ENCODE assay signal across 37 cellular contexts in genomic region chr4:23388259-23388658, GRCh38.
"Had no signal": no experiment of that assay in that cellular context is flagged by ENCODE, and none has a peak within 500 bp of the region (broad histone marks: within the 10 kb centered on the region; RNA-seq: fewer than 3 reads in every experiment).

No MANE protein-coding gene starts in this region.

- H3K4me3 Mint-ChIP-seq: activated B cell treated with CpG ODN at 0.5 μM for 24 hours; activated CD4-positive, alpha-beta memory T cell treated with anti-CD3 and anti-CD28 coated beads for 36 hours; activated CD4-positive, alpha-beta T cell treated with anti-CD3 and anti-CD28 coated beads, Interleukin-2, amount 10 ng/mL, durations not matched to agents 24 days and 14 days; activated CD8-positive, alpha-beta T cell treated with anti-CD3 and anti-CD28 coated beads for 36 hours; activated naive CD4-positive, alpha-beta T cell treated with anti-CD3 and anti-CD28 coated beads for 36 hours; activated naive CD8-positive, alpha-beta T cell treated with anti-CD3 and anti-CD28 coated beads for 36 hours; activated T-cell treated with anti-CD3 and anti-CD28 coated beads, Interleukin-2, amount 50 U/mL, for 4 hours; activated T-cell treated with anti-CD3 and anti-CD28 coated beads, Interleukin-2, amount 50 U/mL, for 72 hours; activated T-helper 1 cell treated with anti-CD3 and anti-CD28 coated beads, Interleukin-12 subunit alpha, Interleukin-12 subunit beta, Interleukin-2, Interleukin-4 antibody, amounts not matched to agents 30 ng/mL and 10 ng/mL and 1 ng/mL, durations not matched to agents 14 hours and 24 hours and 36 hours; activated T-helper 17 cell treated with anti-CD3 and anti-CD28 coated beads, Interleukin-2, amount 50 U/mL, for 72 hours; central memory CD8-positive, alpha-beta T cell; T-helper 1 cell treated with Interleukin-12 subunit alpha and Interleukin-12 subunit beta and Interleukin-4 antibody, amounts not matched to agents 30 μg/mL and 1 μg/mL, for 36 hours; T-helper 2 cell treated with Interferon-gamma antibody and Interleukin-4, amounts not matched to agents 5 μg/mL and 100 μg/mL, for 36 hours had no signal

- H3K4me3 ChIP-seq: adrenal gland, body of pancreas, breast epithelium had no signal

- H3K9me3 ChIP-seq: adrenal gland, body of pancreas, breast epithelium had no signal

- H3K27me3 ChIP-seq: adrenal gland, body of pancreas, brain microvascular endothelial cell, breast epithelium had no signal

- H3K27ac Mint-ChIP-seq: activated B cell treated with CpG ODN at 0.5 μM for 24 hours; activated CD4-positive, alpha-beta memory T cell treated with anti-CD3 and anti-CD28 coated beads for 36 hours; activated CD4-positive, alpha-beta T cell treated with anti-CD3 and anti-CD28 coated beads, Interleukin-2, amount 10 ng/mL, durations not matched to agents 24 days and 14 days; activated CD8-positive, alpha-beta T cell treated with anti-CD3 and anti-CD28 coated beads for 36 hours; activated naive CD4-positive, alpha-beta T cell treated with anti-CD3 and anti-CD28 coated beads for 36 hours; activated naive CD4-positive, alpha-beta T cell treated with anti-CD3 and anti-CD28 coated beads, Interleukin-2, amount 50 U/mL, for 72 hours; activated naive CD8-positive, alpha-beta T cell treated with anti-CD3 and anti-CD28 coated beads for 36 hours; activated T-cell treated with anti-CD3 and anti-CD28 coated beads, Interleukin-2, amount 50 U/mL, for 72 hours; activated T-helper 1 cell treated with anti-CD3 and anti-CD28 coated beads, Interleukin-12 subunit alpha, Interleukin-12 subunit beta, Interleukin-2, Interleukin-4 antibody, amounts not matched to agents 30 ng/mL and 10 ng/mL and 1 ng/mL, durations not matched to agents 14 hours and 24 hours and 36 hours; activated T-helper 17 cell treated with anti-CD3 and anti-CD28 coated beads, Interleukin-2, amount 50 U/mL, for 72 hours; T-helper 1 cell treated with Interleukin-12 subunit alpha and Interleukin-12 subunit beta and Interleukin-4 antibody, amounts not matched to agents 30 μg/mL and 1 μg/mL, for 36 hours; T-helper 2 cell treated with Interferon-gamma antibody and Interleukin-4, amounts not matched to agents 5 μg/mL and 100 μg/mL, for 36 hours had no signal

- H3K36me3 ChIP-seq: adrenal gland, brain microvascular endothelial cell, breast epithelium had no signal

- DNase-seq: activated B cell treated with CpG ODN at 0.5 μM for 24 hours; activated CD4-positive, alpha-beta memory T cell treated with anti-CD3 and anti-CD28 coated beads for 36 hours; activated CD4-positive, alpha-beta T cell treated with anti-CD3 and anti-CD28 coated beads for 4 hours; activated CD4-positive, alpha-beta T cell treated with anti-CD3 and anti-CD28 coated beads, Interleukin-2, amount 10 ng/mL, durations not matched to agents 24 days and 14 days; activated CD4-positive, alpha-beta T cell treated with anti-CD3 and anti-CD28 coated beads, Interleukin-2, amount 50 U/mL, for 1 hour; activated CD4-positive, alpha-beta T cell treated with anti-CD3 and anti-CD28 coated beads, Interleukin-2, amount 50 U/mL, for 4 hours; activated CD4-positive, CD25-positive, alpha-beta regulatory T cell treated with anti-CD3 and anti-CD28 coated beads, Interleukin-2, amount 50 U/mL, for 72 hours; activated CD8-positive, alpha-beta memory T cell treated with anti-CD3 and anti-CD28 coated beads, Interleukin-2, amount 50 U/mL, for 4 hours; activated CD8-positive, alpha-beta T cell treated with anti-CD3 and anti-CD28 coated beads for 36 hours; activated effector memory CD4-positive, alpha-beta T cell treated with anti-CD3 and anti-CD28 coated beads, Interleukin-2, amount 50 U/mL, for 16 hours; activated gamma-delta T cell treated with Interleukin-2 at 50 U/mL for 16 hours; activated naive CD4-positive, alpha-beta T cell; activated naive CD4-positive, alpha-beta T cell treated with anti-CD3 and anti-CD28 coated beads for 36 hours; activated naive CD4-positive, alpha-beta T cell treated with anti-CD3 and anti-CD28 coated beads, Interleukin-2, amount 50 U/mL, for 16 hours; activated naive CD8-positive, alpha-beta T cell treated with anti-CD3 and anti-CD28 coated beads for 36 hours; activated T-cell treated with anti-CD3 and anti-CD28 coated beads for 4 hours; activated T-cell treated with anti-CD3 and anti-CD28 coated beads, Interleukin-2, amount 50 U/mL, for 1 hour; activated T-cell treated with anti-CD3 and anti-CD28 coated beads, Interleukin-2, amount 50 U/mL, for 4 hours; activated T-cell treated with anti-CD3 and anti-CD28 coated beads, Interleukin-2, amount 50 U/mL, for 72 hours; adrenal gland; amniotic stem cell; aorta; body of pancreas; brain microvascular endothelial cell; caudate nucleus; cerebellar nuclear complex; T-helper 1 cell; T-helper 2 cell; T-helper 9 cell had no signal

- ATAC-seq: activated CD8-positive, alpha-beta T cell treated with anti-CD3 and anti-CD28 coated beads for 36 hours; activated naive CD4-positive, alpha-beta T cell treated with anti-CD3 and anti-CD28 coated beads, Interleukin-2, amount 50 U/mL, for 72 hours; activated T-cell treated with anti-CD3 and anti-CD28 coated beads, Interleukin-2, amount 50 U/mL, for 4 hours; activated T-cell treated with anti-CD3 and anti-CD28 coated beads, Interleukin-2, amount 50 U/mL, for 72 hours; activated T-helper 17 cell treated with anti-CD3 and anti-CD28 coated beads, Interleukin-2, amount 50 U/mL, for 72 hours; body of pancreas had no signal

- H3K36me3 Mint-ChIP-seq: activated CD4-positive, alpha-beta memory T cell treated with anti-CD3 and anti-CD28 coated beads for 36 hours; activated naive CD4-positive, alpha-beta T cell treated with anti-CD3 and anti-CD28 coated beads, Interleukin-2, amount 50 U/mL, for 72 hours; activated naive CD8-positive, alpha-beta T cell treated with anti-CD3 and anti-CD28 coated beads for 36 hours had no signal

- H3K4me1 Mint-ChIP-seq: activated B cell treated with CpG ODN at 0.5 μM for 24 hours; activated CD4-positive, alpha-beta T cell treated with anti-CD3 and anti-CD28 coated beads, Interleukin-2, amount 10 ng/mL, durations not matched to agents 24 days and 14 days; activated naive CD8-positive, alpha-beta T cell treated with anti-CD3 and anti-CD28 coated beads for 36 hours; activated T-helper 17 cell treated with anti-CD3 and anti-CD28 coated beads, Interleukin-2, amount 50 U/mL, for 72 hours; central memory CD8-positive, alpha-beta T cell had no signal

- H3K9me3 Mint-ChIP-seq: activated CD4-positive, alpha-beta memory T cell treated with anti-CD3 and anti-CD28 coated beads for 36 hours; activated CD4-positive, alpha-beta T cell treated with anti-CD3 and anti-CD28 coated beads, Interleukin-2, amount 10 ng/mL, durations not matched to agents 24 days and 14 days; activated naive CD4-positive, alpha-beta T cell treated with anti-CD3 and anti-CD28 coated beads for 36 hours; activated T-helper 1 cell treated with anti-CD3 and anti-CD28 coated beads, Interleukin-12 subunit alpha, Interleukin-12 subunit beta, Interleukin-2, Interleukin-4 antibody, amounts not matched to agents 30 ng/mL and 10 ng/mL and 1 ng/mL, durations not matched to agents 14 hours and 24 hours and 36 hours; T-helper 1 cell treated with Interleukin-12 subunit alpha and Interleukin-12 subunit beta and Interleukin-4 antibody, amounts not matched to agents 30 μg/mL and 1 μg/mL, for 36 hours; T-helper 2 cell treated with Interferon-gamma antibody and Interleukin-4, amounts not matched to agents 5 μg/mL and 100 μg/mL, for 36 hours had no signal

- H3K4me1 ChIP-seq: adrenal gland, body of pancreas, breast epithelium had no signal

- H3K27me3 Mint-ChIP-seq: activated B cell treated with CpG ODN at 0.5 μM for 24 hours; activated CD4-positive, alpha-beta memory T cell treated with anti-CD3 and anti-CD28 coated beads for 36 hours; activated CD4-positive, alpha-beta T cell treated with anti-CD3 and anti-CD28 coated beads, Interleukin-2, amount 10 ng/mL, durations not matched to agents 24 days and 14 days; activated CD8-positive, alpha-beta T cell treated with anti-CD3 and anti-CD28 coated beads for 36 hours; activated naive CD8-positive, alpha-beta T cell treated with anti-CD3 and anti-CD28 coated beads for 36 hours; central memory CD8-positive, alpha-beta T cell had no signal

- H3K27ac ChIP-seq: adrenal gland, body of pancreas, brain microvascular endothelial cell, breast epithelium, VCaP had no signal
